Comparison of ENCODE assay signal across 22 cellular contexts in the genomic region with DNA sequence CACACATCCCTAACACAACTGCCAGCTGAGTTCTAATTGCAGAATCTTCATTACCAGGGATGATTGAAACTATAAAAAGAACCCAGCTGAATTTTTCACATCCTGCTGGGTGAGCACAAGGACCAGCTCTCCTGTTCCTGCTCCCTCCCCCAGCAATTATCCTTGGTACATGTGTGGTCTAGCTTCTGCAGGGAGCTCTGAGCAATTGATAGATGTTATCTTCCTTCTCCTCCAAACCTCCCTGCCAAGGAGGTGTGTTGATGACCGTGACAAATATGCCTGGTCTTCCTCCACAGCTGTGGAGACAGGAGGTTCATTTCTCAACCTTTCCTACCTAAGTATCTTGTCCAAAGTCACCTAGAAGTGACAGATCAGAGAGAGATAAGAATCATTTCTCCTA.
DNase-seq lines count a peak whose midpoint lies in the region; TF ChIP-seq lines count a peak whose summit lies in the region.
"Had no signal": no experiment of that assay in that cellular context is flagged by ENCODE, and none has a peak within 500 bp of the region (broad histone marks: within the 10 kb centered on the region; RNA-seq: fewer than 3 reads in every experiment).

No MANE protein-coding gene starts in this region.

- H3K36me3 ChIP-seq in mammary epithelial cell (ENCODE audit: insufficient read depth, low read length) (no peaks in the 10 kb centered on the region), breast epithelium (no peaks in the 10 kb centered on the region)
- H3K36me3 ChIP-seq in CD8-positive, alpha-beta memory T cell (ENCODE audit: insufficient read depth, low read length) = no peaks in the 10 kb centered on the region

- no peaks in the 10 kb centered on the region for H3K79me2 ChIP-seq in mammary epithelial cell (ENCODE audit: insufficient read depth, low read length)

- H3K4me3 Mint-ChIP-seq in CD8-positive, alpha-beta memory T cell = no peak overlapping the region
- H3K4me3 Mint-ChIP-seq: B cell; CD14-positive monocyte; T-helper 1 cell treated with Interleukin-12 subunit alpha and Interleukin-12 subunit beta and Interleukin-4 antibody, amounts not matched to agents 30 μg/mL and 1 μg/mL, for 36 hours had no signal

- no TSS peak for BruUV-seq in mammary epithelial cell (replicated peaks; lab: Mats Ljungman, UMichigan)

- WGBS in mammary epithelial cell (ENCODE audit: low coverage, missing lambda C conversion rate) = 18% methylated on average over 1 of the region's 1 CpG

- in situ Hi-C loops in mammary epithelial cell (cut with MboI; ENCODE audit: low sequenced_read_pairs in 2 of 2) = no loop called here

- POLR2A ChIA-PET in CD8-positive, alpha-beta memory T cell (lab: Charles Lee) = no interaction called here

- no peaks in the 10 kb centered on the region for H3K4me1 ChIP-seq in mammary epithelial cell (ENCODE audit: insufficient read depth, low read length)
- no peaks in the 10 kb centered on the region for H3K4me1 ChIP-seq in breast epithelium
- no peaks in the 10 kb centered on the region for H3K4me1 ChIP-seq in CD8-positive, alpha-beta memory T cell (ENCODE audit: insufficient read depth, low read length)

- DNase-seq in mammary epithelial cell (peak; percentile 24), breast epithelium (ENCODE audit: low spot score in 2 of 2) (no peak), RPMI7951 (ENCODE audit: low read depth) (peak; percentile 13), islet precursor cell (peak; percentile 77), MV-4-11 (lab: John Stamatoyannopoulos, UW) (no peak), DMS53 (lab: John Stamatoyannopoulos, UW) (no peak)
- DNase-seq in CD8-positive, alpha-beta memory T cell = no peak
- DNase-seq: DMS153, Karpas-422, NCI-H1105, NCI-H1694 treated with DMSO at 0.1 percent for 48 hours, NCI-H2081, NCI-H2171 treated with DMSO at 0.1 percent for 48 hours, NCI-H446, NCI-H524 treated with DMSO at 0.1 percent for 48 hours, NCI-H82, SHP77 treated with DMSO at 0.1 percent for 48 hours, SK-N-SH, SW 1271 had no signal

- TF ChIP-seq CTCF in mammary epithelial cell (conservative IDR thresholded peaks at IDR 0.05 in 1 of 2, IDR thresholded peaks at IDR 0.05 in 1 of 2; ENCODE audit: extremely low read depth in 1 of 2, insufficient read depth in 1 of 2, low read depth in 1 of 2, low read length in 2 of 2) (no peak), breast epithelium (IDR thresholded peaks at IDR 0.05) (no peak)

- H3K9me3 Mint-ChIP-seq in CD8-positive, alpha-beta memory T cell = peaks cover 0 to 4% (median 0%) of the 10 kb centered on the region in 5 donors
- H3K9me3 Mint-ChIP-seq: T-helper 1 cell treated with Interleukin-12 subunit alpha and Interleukin-12 subunit beta and Interleukin-4 antibody, amounts not matched to agents 30 μg/mL and 1 μg/mL, for 36 hours had no signal

- no peak overlapping the region for H3K27ac Mint-ChIP-seq in CD8-positive, alpha-beta memory T cell
- H3K27ac Mint-ChIP-seq: B cell; T-helper 1 cell treated with Interleukin-12 subunit alpha and Interleukin-12 subunit beta and Interleukin-4 antibody, amounts not matched to agents 30 μg/mL and 1 μg/mL, for 36 hours had no signal

- no peaks in the 10 kb centered on the region for H3K9me3 ChIP-seq in mammary epithelial cell (replicated peaks; ENCODE audit: insufficient read depth, low read length)
- H3K9me3 ChIP-seq in breast epithelium = no peaks in the 10 kb centered on the region
- no peaks in the 10 kb centered on the region for H3K9me3 ChIP-seq in CD8-positive, alpha-beta memory T cell (ENCODE audit: low read length)
- H3K9me3 ChIP-seq: SK-N-SH had no signal

- no peaks in the 10 kb centered on the region for H4K20me1 ChIP-seq in mammary epithelial cell (ENCODE audit: insufficient read depth, low read length)

- no peak overlapping the region for H3K27ac ChIP-seq in mammary epithelial cell (ENCODE audit: insufficient read depth, low read depth, low read length)
- H3K27ac ChIP-seq in breast epithelium = no peak overlapping the region
- no peak overlapping the region for H3K27ac ChIP-seq in CD8-positive, alpha-beta memory T cell (ENCODE audit: low read depth, low read length)

- intact Hi-C loops in mammary epithelial cell (cut with micrococcal nuclease) (no loop called here), breast epithelium (cut with DNase I; ENCODE audit: low total_unique reads) (no loop called here)

- H3K27me3 ChIP-seq in mammary epithelial cell (ENCODE audit: insufficient read depth, low read length) (no peaks in the 10 kb centered on the region), breast epithelium (no peaks in the 10 kb centered on the region)
- H3K27me3 ChIP-seq in CD8-positive, alpha-beta memory T cell (ENCODE audit: insufficient read depth, low read length, poor library complexity, severe bottlenecking) = no peaks in the 10 kb centered on the region

- H3K9ac ChIP-seq in mammary epithelial cell (ENCODE audit: insufficient read depth, low read length) = no peak overlapping the region
- H3K9ac ChIP-seq: SK-N-SH had no signal

- no peak for TF ChIP-seq POLR2A in breast epithelium (IDR thresholded peaks at IDR 0.05)

- no peak overlapping the region for H3K4me2 ChIP-seq in mammary epithelial cell (ENCODE audit: insufficient read depth, low read depth, low read length)
- H3K4me2 ChIP-seq: SK-N-SH had no signal

- no peak overlapping the region for H2AFZ ChIP-seq in mammary epithelial cell (ENCODE audit: low read depth, low read length)

- no peaks in the 10 kb centered on the region for H3K4me1 Mint-ChIP-seq in CD8-positive, alpha-beta memory T cell
- H3K4me1 Mint-ChIP-seq: B cell, CD14-positive monocyte had no signal

- H3K4me3 ChIP-seq in mammary epithelial cell (replicated peaks in 1 of 3; ENCODE audit: insufficient read depth in 1 of 3, low read depth in 2 of 3, low read length in 3 of 3) (no peak overlapping the region), breast epithelium (no peak overlapping the region)
- no peak overlapping the region for H3K4me3 ChIP-seq in CD8-positive, alpha-beta memory T cell (ENCODE audit: low read length)

- peaks cover under 1 to 21% of the 10 kb centered on the region in 2 donors for H3K27me3 Mint-ChIP-seq in CD8-positive, alpha-beta memory T cell
- H3K27me3 Mint-ChIP-seq: B cell had no signal

- CTCF ChIA-PET in mammary epithelial cell (lab: Charles Lee; ENCODE audit: low non-redundant PET) = no interaction called here
- CTCF ChIA-PET in CD8-positive, alpha-beta memory T cell (lab: Charles Lee) = no interaction called here

- peaks cover 0 to 1% (median 0%) of the 10 kb centered on the region in 3 donors for H3K36me3 Mint-ChIP-seq in CD8-positive, alpha-beta memory T cell
- H3K36me3 Mint-ChIP-seq: CD14-positive monocyte had no signal

- dilution Hi-C loops in mammary epithelial cell (cut with HindIII; ENCODE audit: low sequenced_read_pairs) = no loop called here

Comparison
In these comparisons a context has a peak if more than half of its experiments do, and no peak if none do; other contexts are left out.
1. DNase-seq: peak in mammary epithelial cell (single experiment), RPMI7951 (single experiment) and islet precursor cell (single experiment); none in breast epithelium (0 of 2), MV-4-11 (single experiment), DMS53 (single experiment) and CD8-positive, alpha-beta memory T cell (0 of 5).